22 cellular contexts compared by ENCODE assay signal in genomic region chr14:71812693-71813092, GRCh38.
"Had no signal": no experiment of that assay in that cellular context is flagged by ENCODE, and none has a peak within 500 bp of the region (broad histone marks: within the 10 kb centered on the region; RNA-seq: fewer than 3 reads in every experiment).

No MANE protein-coding gene starts in this region.

- H3K36me3 ChIP-seq: esophagus muscularis mucosa, gastroesophageal sphincter, heart left ventricle, left lung, lower lobe of right lung had no signal

- H3K4me3 ChIP-seq: coronary artery, dorsolateral prefrontal cortex, esophagus muscularis mucosa, gastroesophageal sphincter, heart left ventricle, hepatocyte, left lung, lower lobe of right lung, mucosa of descending colon had no signal

- H3K27me3 ChIP-seq: foreskin keratinocyte, gastroesophageal sphincter, heart left ventricle, hepatocyte, left lung had no signal

- FAIRE-seq: colon, endothelial cell of umbilical vein, frontal cortex, islet of Langerhans, keratinocyte had no signal

- H2AFZ ChIP-seq: hepatocyte had no signal

- ATAC-seq: foreskin keratinocyte, gastroesophageal sphincter, left cardiac atrium, left lung, left ventricle myocardium superior, lower lobe of right lung, mucosa of descending colon had no signal

- H3K79me2 ChIP-seq: hepatocyte had no signal

- H3K4me1 ChIP-seq: esophagus muscularis mucosa, foreskin keratinocyte, gastroesophageal sphincter, heart left ventricle, left lung, lower lobe of right lung had no signal

- H3K27ac ChIP-seq: coronary artery, dorsolateral prefrontal cortex, esophagus muscularis mucosa, foreskin keratinocyte, gastroesophageal sphincter, heart left ventricle, hepatocyte, left lung, lower lobe of right lung had no signal

- H3K9me3 ChIP-seq: esophagus muscularis mucosa, left lung, lower lobe of right lung, mucosa of descending colon had no signal

- H3K4me2 ChIP-seq: hepatocyte had no signal

- DNase-seq: dermis blood vessel endothelial cell; dorsolateral prefrontal cortex; effector CD4-positive, alpha-beta T cell; effector memory CD4-positive, alpha-beta T cell; foreskin keratinocyte; heart left ventricle; hypothalamus; left cardiac atrium; left lung; left ventricle myocardium superior; lower lobe of right lung; mesenchymal stem cell; mucosa of descending colon had no signal
